Comparison of ENCODE assay signal across 11 cellular contexts in genomic region chr1:158163000-158163947, GRCh38. TPM values are rescaled to one million over a fixed set of nuclear protein-coding genes. Genes with fewer than 3 reads are reported as not detected.
DNase-seq lines count a peak whose midpoint lies in the region; ATAC-seq and TF ChIP-seq lines count a peak whose summit lies in the region.
"Had no signal": no experiment of that assay in that cellular context is flagged by ENCODE, and none has a peak within 500 bp of the region (broad histone marks: within the 10 kb centered on the region; RNA-seq: fewer than 3 reads in every experiment).

No MANE protein-coding gene starts in this region.

- TF ChIP-seq CTCF in DOHH2 (IDR thresholded peaks at IDR 0.05; ENCODE audit: low read depth, low read length, poor library complexity, severe bottlenecking) (no peak), suprapubic skin (IDR thresholded peaks at IDR 0.05) (no peak)

- peak; percentile 62 for DNase-seq in GM19240 (ENCODE audit: insufficient read length, low spot score)
- no peak for DNase-seq in NCI-H526 treated with DMSO at 0.1 percent for 48 hours (lab: John Stamatoyannopoulos, UW)
- no peak for DNase-seq in dedifferentiated amniotic fluid mesenchymal stem cell (ENCODE audit: extremely low spot score)
- no peak for DNase-seq in medulla oblongata (ENCODE audit: extremely low spot score)
- no peak for DNase-seq in suprapubic skin (ENCODE audit: low spot score in 2 of 2)
- DNase-seq: activated CD8-positive, alpha-beta memory T cell treated with anti-CD3 and anti-CD28 coated beads, Interleukin-2, amount 10 ng/mL, durations not matched to agents 7 days and 5 days; tibial artery had no signal

- H3K9me2 ChIP-seq in DOHH2 (replicated peaks; ENCODE audit: control insufficient read depth, low read length): no peaks in the 10 kb centered on the region

- no peak overlapping the region for H3K27ac ChIP-seq in DOHH2 (ENCODE audit: low read depth, low read length)
- no peak overlapping the region for H3K27ac ChIP-seq in suprapubic skin
- H3K27ac ChIP-seq: cardiac muscle cell, tibial artery had no signal

- H3K27me3 Mint-ChIP-seq in IgD-negative memory B cell: peaks cover 4% of the 10 kb centered on the region

- TF ChIP-seq EP300 in suprapubic skin (IDR thresholded peaks at IDR 0.05): no peak

- peaks cover 29 to 50% (median 32%) of the 10 kb centered on the region in 3 donors for H3K4me1 Mint-ChIP-seq in IgD-negative memory B cell

- no peaks in the 10 kb centered on the region for H3K79me2 ChIP-seq in DOHH2 (ENCODE audit: control insufficient read depth, low read length)

- H3K4me3 ChIP-seq in DOHH2 (ENCODE audit: low read length) (peak overlapping the region; percentile 38), suprapubic skin (no peak overlapping the region)
- H3K4me3 ChIP-seq: cardiac muscle cell, tibial artery had no signal

- ATAC-seq in HG02840 (IDR thresholded peaks at IDR 0.05; ENCODE audit: low FRiP score, unreplicated experiment): peak; percentile 84
- ATAC-seq: activated CD8-positive, alpha-beta memory T cell treated with anti-CD3 and anti-CD28 coated beads, Interleukin-2, amount 10 ng/mL, durations not matched to agents 7 days and 5 days had no signal

- H3K4me3 Mint-ChIP-seq in IgD-negative memory B cell: peak overlapping the region; percentile 42 to 93 (median 71)
- H3K4me3 Mint-ChIP-seq: activated CD8-positive, alpha-beta memory T cell treated with anti-CD3 and anti-CD28 coated beads, Interleukin-2, amount 10 ng/mL, durations not matched to agents 7 days and 5 days had no signal

- H3F3A ChIP-seq in DOHH2 (ENCODE audit: control insufficient read depth, insufficient read depth): no peaks in the 10 kb centered on the region

- TF ChIP-seq POLR2A in suprapubic skin (IDR thresholded peaks at IDR 0.05): no peak

- H3K9me3 ChIP-seq in DOHH2 (ENCODE audit: control insufficient read depth, insufficient read depth, low read length) (no peaks in the 10 kb centered on the region), suprapubic skin (no peaks in the 10 kb centered on the region)
- H3K9me3 ChIP-seq: tibial artery had no signal

- H3K4me1 ChIP-seq in DOHH2 (ENCODE audit: control insufficient read depth, low read length) (peaks cover 35% of the 10 kb centered on the region), suprapubic skin (no peaks in the 10 kb centered on the region)
- H3K4me1 ChIP-seq: tibial artery had no signal

- 70% methylated on average over 3 of the region's 3 CpGs for WGBS in suprapubic skin

- peaks cover 0 to 3% (median 2%) of the 10 kb centered on the region in 3 donors for H3K9me3 Mint-ChIP-seq in IgD-negative memory B cell

- no peaks in the 10 kb centered on the region for H3K36me3 ChIP-seq in DOHH2 (ENCODE audit: control insufficient read depth, low read length)
- H3K36me3 ChIP-seq in suprapubic skin: no peaks in the 10 kb centered on the region
- H3K36me3 ChIP-seq: cardiac muscle cell, tibial artery had no signal

- H3K27me3 ChIP-seq in DOHH2 (ENCODE audit: control insufficient read depth, low read length) (no peaks in the 10 kb centered on the region), suprapubic skin (peaks cover 3% of the 10 kb centered on the region)
- H3K27me3 ChIP-seq: cardiac muscle cell had no signal

- no peaks in the 10 kb centered on the region for H4K20me1 ChIP-seq in DOHH2 (ENCODE audit: control insufficient read depth, insufficient read depth, low read depth, low read length)

- H3K4me2 ChIP-seq in DOHH2 (ENCODE audit: low read length): peak overlapping the region; percentile 55

- peak overlapping the region; percentile 47 to 69 (median 68) for H3K27ac Mint-ChIP-seq in IgD-negative memory B cell
- H3K27ac Mint-ChIP-seq: activated CD8-positive, alpha-beta memory T cell treated with anti-CD3 and anti-CD28 coated beads, Interleukin-2, amount 10 ng/mL, durations not matched to agents 7 days and 5 days had no signal

- peaks cover 2% of the 10 kb centered on the region for H3K36me3 Mint-ChIP-seq in IgD-negative memory B cell
- H3K36me3 Mint-ChIP-seq: activated CD8-positive, alpha-beta memory T cell treated with anti-CD3 and anti-CD28 coated beads, Interleukin-2, amount 10 ng/mL, durations not matched to agents 7 days and 5 days had no signal

RNA-seq across cellular contexts. Expression of gene CD1D, which starts 17.4 kb away (rescaled TPM):
- polyA plus RNA-seq in IgD-negative memory B cell: 20.5 TPM
- total RNA-seq in suprapubic skin: under 1 TPM in 2 of 4 donors, not detected in 2; 0.38 to 0.97 TPM
- total RNA-seq: activated CD8-positive, alpha-beta memory T cell treated with anti-CD3 and anti-CD28 coated beads, Interleukin-2, amount 10 ng/mL, durations not matched to agents 7 days and 5 days had no signal
